19 cellular contexts compared by ENCODE assay signal in the genomic region with DNA sequence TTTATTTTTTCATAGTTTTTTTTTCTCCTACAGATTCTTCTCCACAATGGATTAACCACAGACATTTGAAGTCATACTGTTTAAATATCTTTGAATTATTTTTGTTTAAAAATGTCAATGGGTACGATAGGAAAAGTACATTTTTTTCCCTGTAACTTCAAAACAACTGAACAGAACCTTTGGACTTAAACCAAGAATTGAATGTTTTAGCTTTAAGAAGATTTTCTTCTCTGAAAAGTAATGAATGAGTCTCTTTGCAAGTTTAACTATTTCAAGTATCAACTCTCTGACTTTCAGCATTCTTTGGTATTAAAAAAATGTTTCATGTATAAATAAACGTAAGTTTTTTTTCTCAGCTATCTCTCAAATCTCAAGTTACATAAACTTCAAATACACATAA.
A peak's percentile ranks its signal among the peaks of the same experiment; 100 is the strongest.
DNase-seq lines count a peak whose midpoint lies in the region; ATAC-seq, FAIRE-seq and TF ChIP-seq lines count a peak whose summit lies in the region.
"Had no signal": no experiment of that assay in that cellular context is flagged by ENCODE, and none has a peak within 500 bp of the region (broad histone marks: within the 10 kb centered on the region; RNA-seq: fewer than 3 reads in every experiment).

No MANE protein-coding gene starts in this region.

- peak overlapping the region; percentile 76 to 96 (median 80) for H3K27ac ChIP-seq in gastroesophageal sphincter
- no peak overlapping the region for H3K27ac ChIP-seq in GM23338 (ENCODE audit: low read depth)
- H3K27ac ChIP-seq: KMS-11 had no signal

- no peak for ATAC-seq in gastroesophageal sphincter
- ATAC-seq in GM23338: no peak
- ATAC-seq in activated CD4-positive, CD25-positive, alpha-beta regulatory T cell treated with anti-CD3 and anti-CD28 coated beads, Interleukin-2, amount 50 U/mL, for 24 hours: no peak
- no peak for ATAC-seq in GM21576 (IDR thresholded peaks at IDR 0.05; ENCODE audit: unreplicated experiment)

- DNase-seq in amniotic epithelial cell (ENCODE audit: low read depth): peak; percentile 35
- no peak for DNase-seq in GM23338 (ENCODE audit: low spot score)
- DNase-seq in middle frontal gyrus (ENCODE audit: extremely low spot score, low spot score): no peak
- DNase-seq: ACHN; C1 segment of cervical spinal cord; CD8-positive, alpha-beta memory T cell; HFFc6; MV-4-11; NCI-H187; NCI-H2107; NCI-H2227 treated with DMSO at 0.1 percent for 48 hours; NCI-H524; RPMI8226; SHP77 treated with DMSO at 0.1 percent for 48 hours had no signal

- H3K9me2 ChIP-seq in GM23338 (ENCODE audit: insufficient read depth): no peaks in the 10 kb centered on the region

- 11 to 20% methylated on average over 2 of the region's 2 CpGs for WGBS in gastroesophageal sphincter (ENCODE audit: low coverage in 1 of 2), 2 donors

- H3K4me1 ChIP-seq in gastroesophageal sphincter (peaks cover 3 to 61% (median 27%) of the 10 kb centered on the region in 3 donors), GM23338 (ENCODE audit: insufficient read depth) (no peaks in the 10 kb centered on the region)

- H3K4me3 Mint-ChIP-seq in GM23338: no peak overlapping the region
- H3K4me3 Mint-ChIP-seq: CD8-positive, alpha-beta memory T cell; HFFc6 had no signal

- H3F3A ChIP-seq in GM23338 (replicated peaks; ENCODE audit: low read depth): no peaks in the 10 kb centered on the region

- H3K4me3 ChIP-seq in gastroesophageal sphincter: no peak overlapping the region
- no peak overlapping the region for H3K4me3 ChIP-seq in GM23338

- no peak for TF ChIP-seq CTCF in gastroesophageal sphincter (IDR thresholded peaks at IDR 0.05)
- TF ChIP-seq CTCF in GM23338 (conservative IDR thresholded peaks at IDR 0.05; ENCODE audit: low read depth in 2 of 2): no peak

- H3K79me2 ChIP-seq in GM23338 (replicated peaks; ENCODE audit: insufficient read depth): no peaks in the 10 kb centered on the region

- no peaks in the 10 kb centered on the region for H3K36me3 Mint-ChIP-seq in GM23338 (ENCODE audit: low read depth)
- H3K36me3 Mint-ChIP-seq: CD8-positive, alpha-beta memory T cell had no signal

- H3K4me1 Mint-ChIP-seq in GM23338: peaks cover 14% of the 10 kb centered on the region; the same call in 2 of the 3 replicates
- H3K4me1 Mint-ChIP-seq: CD8-positive, alpha-beta memory T cell had no signal

- peaks cover 2% of the 10 kb centered on the region for H3K27me3 Mint-ChIP-seq in GM23338 (ENCODE audit: insufficient read depth, low read depth, poor library complexity)
- H3K27me3 Mint-ChIP-seq: CD8-positive, alpha-beta memory T cell had no signal

- H4K20me1 ChIP-seq in GM23338 (replicated peaks; ENCODE audit: insufficient read depth): no peaks in the 10 kb centered on the region

- no peak for TF ChIP-seq POLR2A in gastroesophageal sphincter (IDR thresholded peaks at IDR 0.05)

- H3K27me3 ChIP-seq in gastroesophageal sphincter: no peaks in the 10 kb centered on the region
- no peaks in the 10 kb centered on the region for H3K27me3 ChIP-seq in GM23338 (ENCODE audit: insufficient read depth)

- peak; percentile 45 for FAIRE-seq in endometrium (lab: Jason Lieb, UNC)

- H2AFZ ChIP-seq in GM23338: no peak overlapping the region

- no peaks in the 10 kb centered on the region for H3K36me3 ChIP-seq in gastroesophageal sphincter
- H3K36me3 ChIP-seq in GM23338 (ENCODE audit: insufficient read depth): no peaks in the 10 kb centered on the region

- no peak overlapping the region for H3K4me2 ChIP-seq in GM23338
- H3K4me2 ChIP-seq: KMS-11 had no signal

- no peaks in the 10 kb centered on the region for H3K9me3 Mint-ChIP-seq in GM23338
- H3K9me3 Mint-ChIP-seq: CD8-positive, alpha-beta memory T cell had no signal

- H3K9me3 ChIP-seq in gastroesophageal sphincter: no peaks in the 10 kb centered on the region

- H3K27ac Mint-ChIP-seq in GM23338: no peak overlapping the region
- H3K27ac Mint-ChIP-seq: CD8-positive, alpha-beta memory T cell; HFFc6 had no signal

- TF ChIP-seq EP300 in gastroesophageal sphincter (IDR thresholded peaks at IDR 0.05): no peak

TF ChIP-seq in GM23338, 12 proteins besides CTCF, POLR2A, EP300 and RAD21:
- TF ChIP-seq NANOG (IDR thresholded peaks at IDR 0.05; ENCODE audit: borderline replicate concordance): no peak
